ENCODE assay signal across 27 cellular contexts in genomic region chr7:99571768-99572167, GRCh38. TPM values are rescaled to one million over a fixed set of nuclear protein-coding genes. Genes with fewer than 3 reads are reported as not detected.
"Had no signal": no experiment of that assay in that cellular context is flagged by ENCODE, and none has a peak within 500 bp of the region (broad histone marks: within the 10 kb centered on the region; RNA-seq: fewer than 3 reads in every experiment).

No MANE protein-coding gene starts in this region.

- H3K4me3 ChIP-seq: gastrocnemius medialis, left lung, lung, skin epidermis, thoracic aorta, uterus had no signal

- H3K27ac ChIP-seq: gastrocnemius medialis, skin epidermis, thoracic aorta, uterus had no signal

- H3K36me3 ChIP-seq: uterus had no signal

- DNase-seq: activated CD4-positive, alpha-beta memory T cell treated with anti-CD3 and anti-CD28 coated beads for 36 hours; activated CD4-positive, alpha-beta T cell treated with anti-CD3 and anti-CD28 coated beads, Interleukin-2, amount 10 ng/mL, durations not matched to agents 24 days and 14 days; activated CD4-positive, CD25-positive, alpha-beta regulatory T cell treated with anti-CD3 and anti-CD28 coated beads, Interleukin-2, amount 50 U/mL, for 72 hours; activated effector memory CD4-positive, alpha-beta T cell treated with anti-CD3 and anti-CD28 coated beads, Interleukin-2, amount 50 U/mL, for 16 hours; activated naive CD4-positive, alpha-beta T cell treated with anti-CD3 and anti-CD28 coated beads for 36 hours; amygdala; dermis blood vessel endothelial cell; effector CD8-positive, alpha-beta T cell; erythroblast; gastrocnemius medialis; glutamatergic neuron; left lung; naive B cell; posterior cingulate gyrus; stimulated activated CD4-positive, alpha-beta T cell treated with anti-CD3 and anti-CD28 coated beads, Interleukin-12 subunit alpha, Interleukin-12 subunit beta, amount 100 ng/mL, for 4 hours; stimulated activated CD4-positive, alpha-beta T cell treated with anti-CD3 and anti-CD28 coated beads, Interleukin-4, amount 100 ng/mL, for 1 hour; T-helper 17 cell; T1000; trophoblast cell; uterus had no signal

- FAIRE-seq: bronchial epithelial cell, colon, islet of Langerhans had no signal

- ATAC-seq: gastrocnemius medialis, sciatic nerve, T-helper 17 cell had no signal

- H3K4me1 ChIP-seq: uterus had no signal

- H3K27me3 ChIP-seq: gastrocnemius medialis, left lung, uterus had no signal

- H3K9me3 ChIP-seq: gastrocnemius medialis, left lung, thoracic aorta, uterus had no signal

RNA-seq across cellular contexts. Expression of gene TMEM225B, which starts 26.3 kb away (rescaled TPM):
- total RNA-seq: gastrocnemius medialis had no signal
